ENCODE assay signal across 8 cellular contexts in genomic region chr7:73978681-73979563, GRCh38. TPM values are rescaled to one million over a fixed set of nuclear protein-coding genes. Genes with fewer than 3 reads are reported as not detected.
DNase-seq lines count a peak whose midpoint lies in the region; ATAC-seq, FAIRE-seq and TF ChIP-seq lines count a peak whose summit lies in the region.

No MANE protein-coding gene starts in this region.

- H3K27ac ChIP-seq in vagina: peak overlapping the region; percentile 64

- no peak for ATAC-seq in T-cell (replicated peaks in 1 of 4)

- no peaks in the 10 kb centered on the region for H3K9me3 ChIP-seq in vagina

- H3K4me1 Mint-ChIP-seq in CD14-positive monocyte (peaks cover 31% of the 10 kb centered on the region), T-cell (no peaks in the 10 kb centered on the region)
- no peaks in the 10 kb centered on the region for H3K4me1 Mint-ChIP-seq in activated CD4-positive, alpha-beta memory T cell treated with anti-CD3 and anti-CD28 coated beads for 36 hours (ENCODE audit: low read depth)

- no peak overlapping the region for H3K4me3 ChIP-seq in vagina

- H3K36me3 ChIP-seq in vagina: no peaks in the 10 kb centered on the region

- TF ChIP-seq CTCF in CD14-positive monocyte (IDR thresholded peaks at IDR 0.05) (peak; percentile 53), vagina (IDR thresholded peaks at IDR 0.05) (no peak)

- intact Hi-C loops in CD14-positive monocyte (cut with micrococcal nuclease): no loop called here
- intact Hi-C loops in activated CD4-positive, alpha-beta memory T cell treated with anti-CD3 and anti-CD28 coated beads for 36 hours (cut with micrococcal nuclease): no loop called here
- intact Hi-C loops in vagina (cut with DNase I): no loop called here

- H3K36me3 Mint-ChIP-seq in CD14-positive monocyte (no peaks in the 10 kb centered on the region), T-cell (no peaks in the 10 kb centered on the region)
- no peaks in the 10 kb centered on the region for H3K36me3 Mint-ChIP-seq in activated CD4-positive, alpha-beta memory T cell treated with anti-CD3 and anti-CD28 coated beads for 36 hours

- H3K4me3 Mint-ChIP-seq in CD14-positive monocyte (peak overlapping the region; percentile 37 to 82), T-cell (no peak overlapping the region)
- H3K4me3 Mint-ChIP-seq in activated CD4-positive, alpha-beta memory T cell treated with anti-CD3 and anti-CD28 coated beads for 36 hours: no peak overlapping the region

- POLR2A ChIA-PET in activated CD4-positive, alpha-beta memory T cell treated with anti-CD3 and anti-CD28 coated beads for 36 hours (lab: Charles Lee): no interaction called here
- POLR2A ChIA-PET in T-cell (lab: Charles Lee): no interaction called here

- H3K27ac Mint-ChIP-seq in CD14-positive monocyte (peak overlapping the region in 5 of 7 donors; percentile 18 to 70 (median 66)), T-cell (no peak overlapping the region)
- no peak overlapping the region for H3K27ac Mint-ChIP-seq in activated CD4-positive, alpha-beta memory T cell treated with anti-CD3 and anti-CD28 coated beads for 36 hours

- peaks cover 0 to 2% (median 0%) of the 10 kb centered on the region in 7 donors for H3K9me3 Mint-ChIP-seq in CD14-positive monocyte
- H3K9me3 Mint-ChIP-seq in activated CD4-positive, alpha-beta memory T cell treated with anti-CD3 and anti-CD28 coated beads for 36 hours: no peaks in the 10 kb centered on the region
- H3K9me3 Mint-ChIP-seq in T-cell: no peaks in the 10 kb centered on the region

- TF ChIP-seq POLR2A in vagina (IDR thresholded peaks at IDR 0.05): no peak

- peaks cover 30% of the 10 kb centered on the region for H3K4me1 ChIP-seq in vagina

- DNase-seq in CD14-positive monocyte (ENCODE audit: low spot score): no peak
- peak; percentile 63 for DNase-seq in GM19238 (ENCODE audit: insufficient read length, low spot score)
- DNase-seq in NCI-H2107 treated with DMSO at 0.1 percent for 48 hours (lab: John Stamatoyannopoulos, UW; ENCODE audit: unreplicated experiment): peak; percentile 92
- DNase-seq in activated CD4-positive, alpha-beta memory T cell treated with anti-CD3 and anti-CD28 coated beads for 36 hours: peak; percentile 42
- peak; percentile 3 for DNase-seq in inferior parietal cortex (ENCODE audit: extremely low spot score)
- DNase-seq in vagina (ENCODE audit: extremely low spot score in 2 of 2): peak; percentile 72 to 86
- DNase-seq in frontal cortex (ENCODE audit: low spot score in 2 of 2): no peak
- DNase-seq in T-cell: no peak

- CTCF ChIA-PET in activated CD4-positive, alpha-beta memory T cell treated with anti-CD3 and anti-CD28 coated beads for 36 hours (lab: Charles Lee): interaction anchor here (0.9 to 1.2 kb wide), 2 partner anchors 48 to 114 kb away, joined by 3 read pairs; no protein-coding TSS in a partner anchor
- CTCF ChIA-PET in T-cell (lab: Charles Lee): interaction anchor here in 1 of 2 donors (0.5 kb wide), 1 partner anchor 11 kb away, joined by 6 read pairs; no protein-coding TSS in a partner anchor

- H3K27me3 Mint-ChIP-seq in CD14-positive monocyte (ENCODE audit: low read depth in 3 of 3): peaks cover 7 to 16% (median 12%) of the 10 kb centered on the region in 3 donors
- peaks cover 1% of the 10 kb centered on the region for H3K27me3 Mint-ChIP-seq in activated CD4-positive, alpha-beta memory T cell treated with anti-CD3 and anti-CD28 coated beads for 36 hours
- peaks cover 4 to 17% of the 10 kb centered on the region in 2 donors for H3K27me3 Mint-ChIP-seq in T-cell

- no peak for FAIRE-seq in frontal cortex (lab: Jason Lieb, UNC)

- H3K27me3 ChIP-seq in vagina: no peaks in the 10 kb centered on the region

RNA-seq across cellular contexts. Expression of gene ELN, which starts 49.1 kb away (rescaled TPM):
- not detected for polyA plus RNA-seq in CD14-positive monocyte
- not detected for total RNA-seq in activated CD4-positive, alpha-beta memory T cell treated with anti-CD3 and anti-CD28 coated beads for 36 hours
- total RNA-seq in vagina (38.3 TPM), frontal cortex (11.0 TPM), T-cell (under 1 TPM in 3 of 5 donors, not detected in 2; 0.22 to 0.56 (median 0.44) TPM)

Comparison
In these comparisons a context has a peak if more than half of its experiments do, and no peak if none do; other contexts are left out.
1. DNase-seq: peak in GM19238 (single experiment), NCI-H2107 treated with DMSO at 0.1 percent for 48 hours (single experiment), activated CD4-positive, alpha-beta memory T cell treated with anti-CD3 and anti-CD28 coated beads for 36 hours (single experiment), inferior parietal cortex (single experiment) and vagina (2 of 2); none in CD14-positive monocyte (single experiment), frontal cortex (0 of 2) and T-cell (0 of 34).
2. H3K27ac Mint-ChIP-seq: peak in CD14-positive monocyte (5 of 7); none in activated CD4-positive, alpha-beta memory T cell treated with anti-CD3 and anti-CD28 coated beads for 36 hours (single experiment) and T-cell (0 of 2).
3. H3K4me3 Mint-ChIP-seq: peak in CD14-positive monocyte (2 of 2); none in activated CD4-positive, alpha-beta memory T cell treated with anti-CD3 and anti-CD28 coated beads for 36 hours (single experiment) and T-cell (0 of 3).